Comparison of ENCODE assay signal across 20 cellular contexts in genomic region chrX:108435261-108435660, GRCh38. TPM values are rescaled to one million over a fixed set of nuclear protein-coding genes. Genes with fewer than 3 reads are reported as not detected.
A peak's percentile ranks its signal among the peaks of the same experiment; 100 is the strongest.
DNase-seq lines count a peak whose midpoint lies in the region; ATAC-seq, FAIRE-seq and TF ChIP-seq lines count a peak whose summit lies in the region.
"Had no signal": no experiment of that assay in that cellular context is flagged by ENCODE, and none has a peak within 500 bp of the region (broad histone marks: within the 10 kb centered on the region; RNA-seq: fewer than 3 reads in every experiment).

No MANE protein-coding gene starts in this region.

- no peak for FAIRE-seq in A549 (lab: Jason Lieb, UNC)
- FAIRE-seq: D721Med, G401.6, GM12891, H1 had no signal

- intact Hi-C loops in esophagus muscularis mucosa (cut with DNase I) = loop anchor here (5.0 to 10.0 kb wide), 2 partner anchors 130 to 213 kb away; no protein-coding TSS in a partner anchor
- intact Hi-C loops in ascending aorta (cut with DNase I) = loop anchor here (5.0 kb wide), 1 partner anchor 343 kb away; the partner anchor contains the start of genes ATG4A and PSMD10

- H3K4me2 ChIP-seq in A549 (0 out of 3 replicates have a peak overlapping the region, but pooled peaks have one; percentile 12), neural progenitor cell (peak overlapping the region; percentile 91)

- H3K4me3 Mint-ChIP-seq in neural progenitor cell = peak overlapping the region; percentile 82
- H3K4me3 Mint-ChIP-seq: CD4-positive, CD25-positive, alpha-beta regulatory T cell; CD8-positive, alpha-beta memory T cell; IgD-negative memory B cell had no signal

- H3K36me3 ChIP-seq in HUES64 (ENCODE audit: insufficient read depth, low read length) = no peaks in the 10 kb centered on the region
- H3K36me3 ChIP-seq in esophagus muscularis mucosa = no peaks in the 10 kb centered on the region
- no peaks in the 10 kb centered on the region for H3K36me3 ChIP-seq in neural progenitor cell
- H3K36me3 ChIP-seq in ascending aorta = no peaks in the 10 kb centered on the region
- H3K36me3 ChIP-seq: BE2C had no signal

- H3K27ac Mint-ChIP-seq in neural progenitor cell = no peak overlapping the region
- H3K27ac Mint-ChIP-seq: CD4-positive, CD25-positive, alpha-beta regulatory T cell; CD8-positive, alpha-beta memory T cell; H9; IgD-negative memory B cell had no signal

- no peak for TF ChIP-seq RAD21 in A549 (conservative IDR thresholded peaks at IDR 0.05 in 1 of 2, IDR thresholded peaks at IDR 0.05 in 1 of 2)

- H3K4me3 ChIP-seq in A549 (no peak overlapping the region), HUES64 (ENCODE audit: low read length) (peak overlapping the region; percentile 16; the same call in 1 of the 2 replicates), esophagus muscularis mucosa (peak overlapping the region; percentile 17 to 65 (median 58)), neural progenitor cell (peak overlapping the region; percentile 30), ascending aorta (no peak overlapping the region)

- H3K27me3 Mint-ChIP-seq in neural progenitor cell (ENCODE audit: insufficient read depth, low read depth) = peaks cover 5% of the 10 kb centered on the region

- peaks cover 18% of the 10 kb centered on the region for H3F3A ChIP-seq in neural progenitor cell (ENCODE audit: low read depth)

- TF ChIP-seq CTCF in A549 (IDR thresholded peaks at IDR 0.05) = no peak
- TF ChIP-seq CTCF in esophagus muscularis mucosa (IDR thresholded peaks at IDR 0.05) = no peak
- TF ChIP-seq CTCF in neural progenitor cell (IDR thresholded peaks at IDR 0.05) = no peak
- TF ChIP-seq CTCF in ascending aorta (IDR thresholded peaks at IDR 0.05) = no peak

- ATAC-seq in A549 (no peak), HG03378 (IDR thresholded peaks at IDR 0.05; ENCODE audit: unreplicated experiment) (no peak)

- H3K36me3 Mint-ChIP-seq in neural progenitor cell = peaks cover 27% of the 10 kb centered on the region
- H3K36me3 Mint-ChIP-seq: CD4-positive, CD25-positive, alpha-beta regulatory T cell; CD8-positive, alpha-beta memory T cell; IgD-negative memory B cell had no signal

- POLR2A ChIA-PET in A549 (lab: Yijun Ruan, JAX) = no interaction called here

- DNase-seq in A549 (ENCODE audit: low read depth in 1 of 2, low spot score in 1 of 2) (no peak), esophagus muscularis mucosa (ENCODE audit: extremely low spot score) (no peak), neural progenitor cell (ENCODE audit: low spot score) (no peak), ascending aorta (ENCODE audit: low spot score in 2 of 2) (no peak), COR-L47 (lab: John Stamatoyannopoulos, UW) (no peak)
- DNase-seq: ACHN; BE2C; C1 segment of cervical spinal cord; Caco-2; CD4-positive, CD25-positive, alpha-beta regulatory T cell; CD8-positive, alpha-beta memory T cell; H9 had no signal

- H3K9me3 ChIP-seq in A549 (no peaks in the 10 kb centered on the region), HUES64 (ENCODE audit: insufficient read depth, low read depth, low read length) (no peaks in the 10 kb centered on the region), esophagus muscularis mucosa (no peaks in the 10 kb centered on the region), neural progenitor cell (ENCODE audit: low read depth) (no peaks in the 10 kb centered on the region), ascending aorta (no peaks in the 10 kb centered on the region)
- H3K9me3 ChIP-seq: BE2C, Caco-2 had no signal

- no peaks in the 10 kb centered on the region for H3K9me3 Mint-ChIP-seq in neural progenitor cell
- H3K9me3 Mint-ChIP-seq: CD8-positive, alpha-beta memory T cell; H9; IgD-negative memory B cell had no signal

- H3K27ac ChIP-seq in A549 (no peak overlapping the region), HUES64 (ENCODE audit: low read depth, low read length) (no peak overlapping the region), esophagus muscularis mucosa (replicated peaks in 1 of 4) (peak overlapping the region in 1 of 4 donors; percentile 80), neural progenitor cell (no peak overlapping the region), ascending aorta (no peak overlapping the region)
- H3K27ac ChIP-seq: HL-60 had no signal

- H3K9ac ChIP-seq in HUES64 (ENCODE audit: low read depth, low read length) (no peak overlapping the region), neural progenitor cell (no peak overlapping the region)

- no peak for TF ChIP-seq POLR2A in A549 (IDR thresholded peaks at IDR 0.05; ENCODE audit: low read length)
- TF ChIP-seq POLR2A in esophagus muscularis mucosa (IDR thresholded peaks at IDR 0.05; ENCODE audit: low read depth) = no peak

- TF ChIP-seq EP300 in A549 (IDR thresholded peaks at IDR 0.05) (no peak), esophagus muscularis mucosa (IDR thresholded peaks at IDR 0.05) (no peak)

- 82% methylated on average over 5 of the region's 5 CpGs for WGBS in A549 (ENCODE audit: missing lambda C conversion rate)
- WGBS in HUES64 = 87% methylated on average over 3 of the region's 5 CpGs
- 72% methylated on average over 5 of the region's 5 CpGs for WGBS in esophagus muscularis mucosa

- H2AFZ ChIP-seq in neural progenitor cell (replicated peaks) = no peak overlapping the region

- H3K4me1 ChIP-seq in A549 (peaks cover 4% of the 10 kb centered on the region; the same call in 1 of the 3 replicates), HUES64 (ENCODE audit: insufficient read depth, low read length) (peaks cover 10% of the 10 kb centered on the region; the same call in 1 of the 2 replicates), esophagus muscularis mucosa (no peaks in the 10 kb centered on the region), neural progenitor cell (peaks cover 31% of the 10 kb centered on the region), ascending aorta (no peaks in the 10 kb centered on the region)
- H3K4me1 ChIP-seq: BE2C had no signal

- H3K27me3 ChIP-seq in HUES64 (ENCODE audit: insufficient read depth, low read length) (peaks cover 9% of the 10 kb centered on the region), esophagus muscularis mucosa (no peaks in the 10 kb centered on the region), neural progenitor cell (no peaks in the 10 kb centered on the region), ascending aorta (no peaks in the 10 kb centered on the region)
- H3K27me3 ChIP-seq: BE2C had no signal

- H4K20me1 ChIP-seq in neural progenitor cell (ENCODE audit: low read depth) = no peaks in the 10 kb centered on the region

- CTCF ChIA-PET in A549 (lab: Yijun Ruan, JAX) = interaction anchor here (2.9 kb wide), 1 partner anchor 211 kb away, joined by 10 read pairs; no protein-coding TSS in a partner anchor

- peaks cover 28% of the 10 kb centered on the region for H3K4me1 Mint-ChIP-seq in neural progenitor cell

- peaks cover 26% of the 10 kb centered on the region for H3K79me2 ChIP-seq in neural progenitor cell (ENCODE audit: low read depth)

TF ChIP-seq in A549, 52 proteins besides CTCF, POLR2A, EP300 and RAD21:
- TF ChIP-seq BCL3 (IDR thresholded peaks at IDR 0.05) (no peak), MAZ (IDR thresholded peaks at IDR 0.05; ENCODE audit: borderline replicate concordance, low read depth, low read length) (no peak), RARB (CRISPR knock-in tag; IDR thresholded peaks at IDR 0.05) (no peak), TFCP2L1 (CRISPR knock-in tag; IDR thresholded peaks at IDR 0.05) (no peak)

RNA-seq across cellular contexts. Expression of gene COL4A6, which starts 3.0 kb away (rescaled TPM):
- polyA plus RNA-seq in A549 (2011; rRNA removed) = 19.8 and 24.3 TPM in 2 replicates
- 8.7 and 9.9 TPM in 2 replicates for polyA plus RNA-seq in A549 (2012; cell fraction: cytosol; rRNA removed)
- polyA plus RNA-seq in A549 (2012; cell fraction: nucleus; rRNA removed) = 45.5 and 50.8 TPM in 2 replicates
- polyA plus RNA-seq in A549 (2017; fragmentation: RNase III; extraction: RNeasy Plus Mini Kit Qiagen cat#74134 plus additional on column Dnase treatment) = 12.5 to 14.2 TPM (median 13.0 TPM) in 3 replicates
- 20.6 and 21.2 TPM in 2 replicates for polyA minus RNA-seq in A549 (2011; rRNA and poly(A)+ RNA removed)
- polyA plus RNA-seq in HUES64 (2013, experiment 1 of 2) = 8.3 TPM
- polyA plus RNA-seq in HUES64 (2013, experiment 2 of 2) = 10.8 TPM
- total RNA-seq in esophagus muscularis mucosa = 100 to 1,000 TPM; 126 to 192 (median 164) TPM
- total RNA-seq in neural progenitor cell (ENCODE audit: low replicate concordance) = 40.5 and 62.6 TPM in 2 replicates
- total RNA-seq in ascending aorta = under 0.01 TPM
- total RNA-seq: CD4-positive, CD25-positive, alpha-beta regulatory T cell; CD8-positive, alpha-beta memory T cell had no signal
- polyA plus RNA-seq: CD4-positive, CD25-positive, alpha-beta regulatory T cell; CD8-positive, alpha-beta memory T cell; IgD-negative memory B cell had no signal

RNA-seq across cellular contexts. Expression of gene COL4A5, which starts 4.4 kb away (rescaled TPM):
- polyA plus RNA-seq in A549 (2011; rRNA removed) (48.6 and 67.8 TPM in 2 replicates), A549 (2017; fragmentation: RNase III; extraction: RNeasy Plus Mini Kit Qiagen cat#74134 plus additional on column Dnase treatment) (17.5 to 22.3 TPM (median 21.3 TPM) in 3 replicates)
- polyA plus RNA-seq in A549 (2012; cell fraction: cytosol; rRNA removed) = 16.3 and 18.7 TPM in 2 replicates
- 114 and 140 TPM in 2 replicates for polyA plus RNA-seq in A549 (2012; cell fraction: nucleus; rRNA removed)
- 45.2 and 57.0 TPM in 2 replicates for polyA minus RNA-seq in A549 (2011; rRNA and poly(A)+ RNA removed)
- 16.3 TPM for polyA plus RNA-seq in HUES64 (2013, experiment 1 of 2)
- 21.7 TPM for polyA plus RNA-seq in HUES64 (2013, experiment 2 of 2)
- total RNA-seq in esophagus muscularis mucosa (100 to 1,000 TPM; 187 to 241 (median 204) TPM), neural progenitor cell (ENCODE audit: low replicate concordance) (104 and 115 TPM in 2 replicates), ascending aorta (12.0 TPM)
- total RNA-seq: CD4-positive, CD25-positive, alpha-beta regulatory T cell; CD8-positive, alpha-beta memory T cell had no signal
- polyA plus RNA-seq: CD8-positive, alpha-beta memory T cell; IgD-negative memory B cell had no signal

Comparison
In these comparisons a context has a peak if more than half of its experiments do, and no peak if none do; other contexts are left out.
1. H3K4me3 ChIP-seq: peak in HUES64 (single experiment), esophagus muscularis mucosa (4 of 4) and neural progenitor cell (single experiment); none in A549 (single experiment) and ascending aorta (0 of 2).
2. RNA of gene COL4A6, which starts 3.0 kb away (total RNA-seq): 126 to 192 TPM in esophagus muscularis mucosa and 40.5 to 62.6 TPM in neural progenitor cell; under 0.01 TPM in ascending aorta (single experiment); every median in the first group is over 10 times any median in the second.